In genomic region chr10:50585921-50586739, GRCh38 we compare ENCODE assay signal across 16 cellular contexts. TPM values are rescaled to one million over a fixed set of nuclear protein-coding genes. Genes with fewer than 3 reads are reported as not detected.
DNase-seq lines count a peak whose midpoint lies in the region; ATAC-seq and TF ChIP-seq lines count a peak whose summit lies in the region.
"Had no signal": no experiment of that assay in that cellular context is flagged by ENCODE, and none has a peak within 500 bp of the region (broad histone marks: within the 10 kb centered on the region; RNA-seq: fewer than 3 reads in every experiment).

No MANE protein-coding gene starts in this region.

- WGBS in right cardiac atrium: 75% methylated on average over 6 of the region's 6 CpGs

- BruUV-seq in A673 (replicated peaks; lab: Mats Ljungman, UMichigan): no TSS peak

- DNase-seq in A673 (ENCODE audit: low spot score) (peak; percentile 60), Kasumi-1 (lab: John Stamatoyannopoulos, UW) (peak; percentile 80 to 83), adipocyte (ENCODE audit: low read depth) (peak; percentile 36), right cardiac atrium (no peak), middle frontal gyrus (ENCODE audit: extremely low spot score, low spot score) (no peak), NAMALWA (ENCODE audit: low spot score) (no peak)
- DNase-seq: amniotic stem cell; H7; left cardiac atrium; NCI-H1105; stimulated activated naive CD4-positive, alpha-beta T cell; T-helper 17 cell had no signal

- H3K27ac ChIP-seq in A673 (ENCODE audit: low read depth, low read length, poor library complexity, severe bottlenecking) (no peak overlapping the region), right cardiac atrium (ENCODE audit: low read length) (no peak overlapping the region)
- H3K27ac ChIP-seq: BLaER1, neural progenitor cell had no signal

- CTCF ChIA-PET in A673 (lab: Charles Lee): no interaction called here

- intact Hi-C loops in A673 (cut with micrococcal nuclease; ENCODE audit: unreplicated experiment) (no loop called here), right cardiac atrium (cut with DNase I) (no loop called here)

- H3K9ac ChIP-seq in adipocyte (ENCODE audit: low read length): no peak overlapping the region
- H3K9ac ChIP-seq: BLaER1, neural progenitor cell had no signal

- ATAC-seq in right cardiac atrium (peak; percentile 64 to 87), HG03442 (IDR thresholded peaks at IDR 0.05; ENCODE audit: unreplicated experiment) (no peak), HG02870 (IDR thresholded peaks at IDR 0.05; ENCODE audit: unreplicated experiment) (no peak)
- ATAC-seq: T-helper 17 cell had no signal

- H3K4me3 ChIP-seq in A673 (ENCODE audit: low read depth, low read length, poor library complexity, severe bottlenecking) (no peak overlapping the region), adipocyte (ENCODE audit: low read length) (no peak overlapping the region), right cardiac atrium (ENCODE audit: low read length) (no peak overlapping the region)
- H3K4me3 ChIP-seq: BLaER1, neural progenitor cell had no signal

- H3K27me3 ChIP-seq in A673 (replicated peaks; ENCODE audit: insufficient read depth, low read depth, low read length, poor library complexity) (no peaks in the 10 kb centered on the region), adipocyte (replicated peaks; ENCODE audit: control insufficient read depth, insufficient read depth, low read length) (no peaks in the 10 kb centered on the region), right cardiac atrium (ENCODE audit: control insufficient read depth, insufficient read depth) (no peaks in the 10 kb centered on the region)
- H3K27me3 ChIP-seq: BLaER1, neural progenitor cell had no signal

- H3K4me1 ChIP-seq in A673 (ENCODE audit: insufficient read depth, low read length, poor library complexity, severe bottlenecking) (no peaks in the 10 kb centered on the region), adipocyte (ENCODE audit: control insufficient read depth, insufficient read depth, low read length) (peaks cover 6% of the 10 kb centered on the region), right cardiac atrium (ENCODE audit: control insufficient read depth, insufficient read depth, low read length) (peaks cover 15% of the 10 kb centered on the region)
- H3K4me1 ChIP-seq: BLaER1 had no signal

- no peak for TF ChIP-seq CTCF in A673 (conservative IDR thresholded peaks at IDR 0.05; ENCODE audit: low read depth, low read length)

- no peaks in the 10 kb centered on the region for H3K36me3 ChIP-seq in A673 (ENCODE audit: insufficient read depth, low read length, poor library complexity, severe bottlenecking)
- H3K36me3 ChIP-seq in adipocyte (ENCODE audit: control insufficient read depth, insufficient read depth, low read length, severe bottlenecking): no peaks in the 10 kb centered on the region
- H3K36me3 ChIP-seq: neural progenitor cell had no signal

- POLR2A ChIA-PET in A673 (lab: Charles Lee; ENCODE audit: low non-redundant PET): no interaction called here

- H3K9me3 ChIP-seq in A673 (ENCODE audit: low read depth, low read length, poor library complexity, severe bottlenecking) (no peaks in the 10 kb centered on the region), adipocyte (ENCODE audit: control insufficient read depth, low read length) (no peaks in the 10 kb centered on the region), right cardiac atrium (ENCODE audit: control insufficient read depth, low read length) (no peaks in the 10 kb centered on the region)
- H3K9me3 ChIP-seq: BLaER1 had no signal

RNA-seq across cellular contexts. Expression of gene SGMS1, which starts 37.6 kb away (rescaled TPM):
- 13.0 and 13.2 TPM in 2 replicates for total RNA-seq in A673 (2021)
- 10 to 100 TPM; 24.5 to 26.0 (median 24.9) TPM for total RNA-seq in right cardiac atrium
- polyA plus RNA-seq in right cardiac atrium: 12.0 TPM

Comparison
In these comparisons a context has a peak if more than half of its experiments do, and no peak if none do; other contexts are left out.
1. DNase-seq: peak in A673 (single experiment), Kasumi-1 (2 of 2) and adipocyte (single experiment); none in right cardiac atrium (0 of 3), middle frontal gyrus (single experiment) and NAMALWA (single experiment).
2. ATAC-seq: peak in right cardiac atrium (2 of 2); none in HG03442 (single experiment) and HG02870 (single experiment).